ENCODE assay signal across 3 cellular contexts in the genomic region with DNA sequence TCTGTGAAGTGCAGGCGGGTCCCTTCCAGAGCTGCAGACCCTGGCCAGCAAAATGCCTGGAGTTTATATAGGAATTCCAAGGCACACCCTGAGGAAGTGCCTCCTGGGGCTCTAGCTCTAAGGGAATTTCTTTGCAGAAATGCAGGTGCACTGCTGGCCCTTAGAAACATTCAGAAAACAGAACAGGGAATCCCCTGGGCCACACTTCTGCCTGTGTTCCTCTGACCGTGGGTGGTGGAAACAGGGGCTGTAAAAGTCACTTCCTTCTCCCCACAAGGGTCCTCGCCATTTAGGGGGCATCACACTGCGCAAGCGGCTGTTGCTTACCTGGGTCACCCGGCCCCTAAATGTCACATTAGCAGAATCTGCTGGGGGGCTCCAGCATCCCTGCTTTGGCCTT.
TF ChIP-seq lines count a peak whose summit lies in the region.

No MANE protein-coding gene starts in this region.

TF ChIP-seq in GM12891, 5 proteins besides CTCF, POLR2A, EP300 and RAD21:
- no peak for TF ChIP-seq TAF1 (IDR thresholded peaks at IDR 0.05; ENCODE audit: low read depth, low read length)
- peak; percentile 40; the same call in 1 of the 2 replicates for TF ChIP-seq SPI1 (IDR thresholded peaks at IDR 0.05; ENCODE audit: low read depth, low read length)
TF ChIP-seq in GM12891: peak in this region for 1.

TF ChIP-seq in GM23338, 12 proteins besides CTCF, POLR2A, EP300 and RAD21 (continues in another document):
- TF ChIP-seq CREB1 (CRISPR knock-in tag; IDR thresholded peaks at IDR 0.05; ENCODE audit: low read depth) (no peak), NANOG (IDR thresholded peaks at IDR 0.05; ENCODE audit: borderline replicate concordance) (no peak), EZH2 (IDR thresholded peaks at IDR 0.05; ENCODE audit: low read depth, unreplicated experiment) (no peak), ZNF114 (CRISPR knock-in tag; IDR thresholded peaks at IDR 0.05) (no peak), STAT1 (IDR thresholded peaks at IDR 0.05; ENCODE audit: unreplicated experiment) (no peak), EZH2phosphoT487 (IDR thresholded peaks at IDR 0.05; ENCODE audit: unreplicated experiment) (no peak), ZNF331 (CRISPR knock-in tag; IDR thresholded peaks at IDR 0.05; ENCODE audit: low read depth) (no peak)
- TF ChIP-seq, protein P1, sequence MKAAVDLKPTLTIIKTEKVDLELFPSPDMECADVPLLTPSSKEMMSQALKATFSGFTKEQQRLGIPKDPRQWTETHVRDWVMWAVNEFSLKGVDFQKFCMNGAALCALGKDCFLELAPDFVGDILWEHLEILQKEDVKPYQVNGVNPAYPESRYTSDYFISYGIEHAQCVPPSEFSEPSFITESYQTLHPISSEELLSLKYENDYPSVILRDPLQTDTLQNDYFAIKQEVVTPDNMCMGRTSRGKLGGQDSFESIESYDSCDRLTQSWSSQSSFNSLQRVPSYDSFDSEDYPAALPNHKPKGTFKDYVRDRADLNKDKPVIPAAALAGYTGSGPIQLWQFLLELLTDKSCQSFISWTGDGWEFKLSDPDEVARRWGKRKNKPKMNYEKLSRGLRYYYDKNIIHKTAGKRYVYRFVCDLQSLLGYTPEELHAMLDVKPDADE (IDR thresholded peaks at IDR 0.05), result no peak
- TF ChIP-seq, protein P2, sequence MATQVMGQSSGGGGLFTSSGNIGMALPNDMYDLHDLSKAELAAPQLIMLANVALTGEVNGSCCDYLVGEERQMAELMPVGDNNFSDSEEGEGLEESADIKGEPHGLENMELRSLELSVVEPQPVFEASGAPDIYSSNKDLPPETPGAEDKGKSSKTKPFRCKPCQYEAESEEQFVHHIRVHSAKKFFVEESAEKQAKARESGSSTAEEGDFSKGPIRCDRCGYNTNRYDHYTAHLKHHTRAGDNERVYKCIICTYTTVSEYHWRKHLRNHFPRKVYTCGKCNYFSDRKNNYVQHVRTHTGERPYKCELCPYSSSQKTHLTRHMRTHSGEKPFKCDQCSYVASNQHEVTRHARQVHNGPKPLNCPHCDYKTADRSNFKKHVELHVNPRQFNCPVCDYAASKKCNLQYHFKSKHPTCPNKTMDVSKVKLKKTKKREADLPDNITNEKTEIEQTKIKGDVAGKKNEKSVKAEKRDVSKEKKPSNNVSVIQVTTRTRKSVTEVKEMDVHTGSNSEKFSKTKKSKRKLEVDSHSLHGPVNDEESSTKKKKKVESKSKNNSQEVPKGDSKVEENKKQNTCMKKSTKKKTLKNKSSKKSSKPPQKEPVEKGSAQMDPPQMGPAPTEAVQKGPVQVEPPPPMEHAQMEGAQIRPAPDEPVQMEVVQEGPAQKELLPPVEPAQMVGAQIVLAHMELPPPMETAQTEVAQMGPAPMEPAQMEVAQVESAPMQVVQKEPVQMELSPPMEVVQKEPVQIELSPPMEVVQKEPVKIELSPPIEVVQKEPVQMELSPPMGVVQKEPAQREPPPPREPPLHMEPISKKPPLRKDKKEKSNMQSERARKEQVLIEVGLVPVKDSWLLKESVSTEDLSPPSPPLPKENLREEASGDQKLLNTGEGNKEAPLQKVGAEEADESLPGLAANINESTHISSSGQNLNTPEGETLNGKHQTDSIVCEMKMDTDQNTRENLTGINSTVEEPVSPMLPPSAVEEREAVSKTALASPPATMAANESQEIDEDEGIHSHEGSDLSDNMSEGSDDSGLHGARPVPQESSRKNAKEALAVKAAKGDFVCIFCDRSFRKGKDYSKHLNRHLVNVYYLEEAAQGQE (IDR thresholded peaks at IDR 0.05; ENCODE audit: unreplicated experiment), result no peak

TF ChIP-seq in H1, 55 proteins besides CTCF, POLR2A, EP300 and RAD21 (continued from another document):
- TF ChIP-seq KDM5A (IDR thresholded peaks at IDR 0.05; ENCODE audit: low read length) (no peak), BACH1 (IDR thresholded peaks at IDR 0.05; ENCODE audit: low read length) (no peak), TCF12 (IDR thresholded peaks at IDR 0.05; ENCODE audit: low read depth, low read length) (0 out of 2 replicates have a peak, but pooled peaks have one; percentile 26)
TF ChIP-seq in H1: peak in this region for 1.
